In genomic region chr16:977096-977701, GRCh38 we compare ENCODE assay signal across 17 cellular contexts. TPM values are rescaled to one million over a fixed set of nuclear protein-coding genes. Genes with fewer than 3 reads are reported as not detected.
DNase-seq lines count a peak whose midpoint lies in the region; ATAC-seq and TF ChIP-seq lines count a peak whose summit lies in the region.
"Had no signal": no experiment of that assay in that cellular context is flagged by ENCODE, and none has a peak within 500 bp of the region (broad histone marks: within the 10 kb centered on the region; RNA-seq: fewer than 3 reads in every experiment).

No MANE protein-coding gene starts in this region.

- TF ChIP-seq CTCF in SK-N-SH (IDR thresholded peaks at IDR 0.05) (no peak), coronary artery (IDR thresholded peaks at IDR 0.05) (no peak), neural progenitor cell (IDR thresholded peaks at IDR 0.05) (no peak), suprapubic skin (IDR thresholded peaks at IDR 0.05) (no peak)

- no peaks in the 10 kb centered on the region for H3K9me3 Mint-ChIP-seq in neural progenitor cell
- H3K9me3 Mint-ChIP-seq: stimulated activated naive CD8-positive, alpha-beta T cell treated with anti-CD3 and anti-CD28 coated beads, Interleukin-15, Interleukin-2, amounts not matched to agents 100 ng/mL and 50 ng/mL, for 24 hours had no signal

- no peak for ATAC-seq in HG02678 (IDR thresholded peaks at IDR 0.05; ENCODE audit: unreplicated experiment)

- no peak overlapping the region for H2AFZ ChIP-seq in SK-N-SH (ENCODE audit: low read depth)
- no peak overlapping the region for H2AFZ ChIP-seq in neural progenitor cell (replicated peaks)

- H4K20me1 ChIP-seq in SK-N-SH (ENCODE audit: insufficient read depth) (0 out of 2 replicates have a peak, but pooled peaks cover 6% of the 10 kb centered on the region), neural progenitor cell (ENCODE audit: low read depth) (peaks cover 16% of the 10 kb centered on the region)

- no peak overlapping the region for H3K27ac ChIP-seq in SK-N-SH (ENCODE audit: low read depth in 2 of 2, low read length in 1 of 2)
- peak overlapping the region in 1 of 2 donors; percentile 78 for H3K27ac ChIP-seq in coronary artery
- no peak overlapping the region for H3K27ac ChIP-seq in neural progenitor cell
- H3K27ac ChIP-seq in suprapubic skin = peak overlapping the region; percentile 64
- H3K27ac ChIP-seq: BLaER1 treated with 17β-estradiol and CSF1 and Interleukin-3, amounts not matched to agents 10 nM and 100 nM; KMS-11 had no signal

- H3K27me3 Mint-ChIP-seq in neural progenitor cell (ENCODE audit: insufficient read depth, low read depth) = peaks cover 24% of the 10 kb centered on the region
- H3K27me3 Mint-ChIP-seq: stimulated activated naive CD8-positive, alpha-beta T cell treated with anti-CD3 and anti-CD28 coated beads, Interleukin-15, Interleukin-2, amounts not matched to agents 100 ng/mL and 50 ng/mL, for 24 hours had no signal

- H3K4me1 ChIP-seq in SK-N-SH (ENCODE audit: control insufficient read depth in 1 of 2, insufficient read depth in 2 of 2, low read depth in 1 of 2, low read length in 1 of 2) (no peaks in the 10 kb centered on the region), neural progenitor cell (peaks cover 21% of the 10 kb centered on the region), suprapubic skin (peaks cover 31% of the 10 kb centered on the region)

- TF ChIP-seq POLR2A in suprapubic skin (IDR thresholded peaks at IDR 0.05) = no peak

- no peaks in the 10 kb centered on the region for H3K79me2 ChIP-seq in SK-N-SH (ENCODE audit: insufficient read depth)
- H3K79me2 ChIP-seq in neural progenitor cell (ENCODE audit: low read depth) = no peaks in the 10 kb centered on the region

- H3K36me3 Mint-ChIP-seq in neural progenitor cell = no peaks in the 10 kb centered on the region

- H3K9me2 ChIP-seq in SK-N-SH = no peaks in the 10 kb centered on the region

- no peak overlapping the region for H3K9ac ChIP-seq in SK-N-SH
- H3K9ac ChIP-seq in neural progenitor cell = no peak overlapping the region
- H3K9ac ChIP-seq: BLaER1 treated with 17β-estradiol and CSF1 and Interleukin-3, amounts not matched to agents 10 nM and 100 nM; KMS-11 had no signal

- TF ChIP-seq RAD21 in SK-N-SH (IDR thresholded peaks at IDR 0.05; ENCODE audit: low read length) = no peak

- WGBS in SK-N-SH (ENCODE audit: low lambda C conversion rate) = 9% methylated on average over 18 of the region's 28 CpGs
- WGBS in suprapubic skin = 40% methylated on average over 11 of the region's 28 CpGs

- H3F3A ChIP-seq in SK-N-SH (replicated peaks; ENCODE audit: insufficient read depth) (no peaks in the 10 kb centered on the region), neural progenitor cell (ENCODE audit: low read depth) (peaks cover 29% of the 10 kb centered on the region)

- H3K27ac Mint-ChIP-seq in neural progenitor cell = peak overlapping the region; percentile 37
- H3K27ac Mint-ChIP-seq: stimulated activated naive CD8-positive, alpha-beta T cell treated with anti-CD3 and anti-CD28 coated beads, Interleukin-15, Interleukin-2, amounts not matched to agents 100 ng/mL and 50 ng/mL, for 24 hours had no signal

- H3K27me3 ChIP-seq in SK-N-SH (ENCODE audit: insufficient read depth) (peaks cover 89% of the 10 kb centered on the region), neural progenitor cell (peaks cover 43% of the 10 kb centered on the region), suprapubic skin (peaks cover 40% of the 10 kb centered on the region)

- peaks cover 25% of the 10 kb centered on the region for H3K4me1 Mint-ChIP-seq in neural progenitor cell

- no peak for TF ChIP-seq EP300 in SK-N-SH (IDR thresholded peaks at IDR 0.05; ENCODE audit: borderline replicate concordance in 1 of 2, low read depth in 1 of 2, low read length in 1 of 2)
- TF ChIP-seq EP300 in suprapubic skin (IDR thresholded peaks at IDR 0.05) = no peak

- no peak overlapping the region for H3K4me3 Mint-ChIP-seq in neural progenitor cell
- H3K4me3 Mint-ChIP-seq: stimulated activated naive CD8-positive, alpha-beta T cell treated with anti-CD3 and anti-CD28 coated beads, Interleukin-15, Interleukin-2, amounts not matched to agents 100 ng/mL and 50 ng/mL, for 24 hours had no signal

- POLR2A ChIA-PET in SK-N-SH (lab: Yijun Ruan, JAX) = no interaction called here

- H3K36me3 ChIP-seq in SK-N-SH (replicated peaks in 1 of 2; ENCODE audit: control insufficient read depth in 1 of 2, insufficient read depth in 2 of 2, low read length in 1 of 2) = no peaks in the 10 kb centered on the region
- no peaks in the 10 kb centered on the region for H3K36me3 ChIP-seq in neural progenitor cell
- H3K36me3 ChIP-seq in suprapubic skin = no peaks in the 10 kb centered on the region
- H3K36me3 ChIP-seq: BLaER1 treated with 17β-estradiol and CSF1 and Interleukin-3, amounts not matched to agents 10 nM and 100 nM had no signal

- H3K4me2 ChIP-seq in SK-N-SH = no peak overlapping the region
- no peak overlapping the region for H3K4me2 ChIP-seq in neural progenitor cell
- H3K4me2 ChIP-seq: KMS-11 had no signal

- no peak overlapping the region for H3K4me3 ChIP-seq in SK-N-SH (ENCODE audit: low read depth in 2 of 2, low read length in 1 of 2)
- peak overlapping the region; percentile 9 for H3K4me3 ChIP-seq in coronary artery
- no peak overlapping the region for H3K4me3 ChIP-seq in neural progenitor cell
- no peak overlapping the region for H3K4me3 ChIP-seq in suprapubic skin
- H3K4me3 ChIP-seq: BLaER1 treated with 17β-estradiol and CSF1 and Interleukin-3, amounts not matched to agents 10 nM and 100 nM; lung had no signal

- DNase-seq in SK-N-SH = peak; percentile 55
- DNase-seq in coronary artery (ENCODE audit: low spot score) = no peak
- no peak for DNase-seq in neural progenitor cell (ENCODE audit: low spot score)
- DNase-seq in suprapubic skin (ENCODE audit: low spot score in 2 of 2) = no peak
- DNase-seq in NCI-H82 (lab: John Stamatoyannopoulos, UW) = no peak
- no peak for DNase-seq in stimulated activated naive CD4-positive, alpha-beta T cell (lab: John Stamatoyannopoulos, UW)
- DNase-seq: central memory CD4-positive, alpha-beta T cell; DMS153; NCI-H1105; NCI-H226; SHP77 treated with DMSO at 0.1 percent for 48 hours; stimulated activated CD4-positive, alpha-beta T cell treated with anti-CD3 and anti-CD28 coated beads, Interleukin-12 subunit alpha, Interleukin-12 subunit beta, amount 100 ng/mL, for 4 hours had no signal

- CTCF ChIA-PET in SK-N-SH (lab: Yijun Ruan, JAX) = no interaction called here

- H3K9me3 ChIP-seq in SK-N-SH (no peaks in the 10 kb centered on the region), neural progenitor cell (ENCODE audit: low read depth) (no peaks in the 10 kb centered on the region), suprapubic skin (no peaks in the 10 kb centered on the region)
- H3K9me3 ChIP-seq: BLaER1 treated with 17β-estradiol and CSF1 and Interleukin-3, amounts not matched to agents 10 nM and 100 nM had no signal

TF ChIP-seq in SK-N-SH, 30 proteins besides CTCF, POLR2A, EP300 and RAD21:
- TF ChIP-seq GABPA (IDR thresholded peaks at IDR 0.05; ENCODE audit: low read depth) (no peak), JUND (IDR thresholded peaks at IDR 0.05) (no peak), TCF12 (IDR thresholded peaks at IDR 0.05) (no peak), CHD2 (IDR thresholded peaks at IDR 0.05; ENCODE audit: low read length, partially characterized antibody) (no peak), FOSL2 (IDR thresholded peaks at IDR 0.05; ENCODE audit: borderline replicate concordance, low read depth) (no peak), USF2 (IDR thresholded peaks at IDR 0.05; ENCODE audit: borderline replicate concordance, low read depth, low read length) (no peak), NFIC (IDR thresholded peaks at IDR 0.05; ENCODE audit: borderline replicate concordance) (no peak), RFX5 (IDR thresholded peaks at IDR 0.05; ENCODE audit: low read length) (no peak), FOXJ3 (CRISPR knock-in tag; IDR thresholded peaks at IDR 0.05) (no peak)
TF ChIP-seq in SK-N-SH: peak in this region for 0.

RNA-seq across cellular contexts. Expression of gene SOX8, which starts 4.4 kb away (rescaled TPM):
- not detected in 2 replicates for polyA plus RNA-seq in SK-N-SH (2012; rRNA removed)
- not detected in 2 replicates for polyA plus RNA-seq in SK-N-SH (2012; cell fraction: cytosol; rRNA removed)
- polyA plus RNA-seq in SK-N-SH (2012; cell fraction: nucleus; rRNA removed) = not detected in 2 replicates
- total RNA-seq in neural progenitor cell (ENCODE audit: low replicate concordance) (0.75 and 3.0 TPM in 2 replicates), suprapubic skin (10 to 100 TPM in 1 of 4 donors, 1 to 10 TPM in 3; 4.0 to 12.2 (median 7.3) TPM)

RNA-seq across cellular contexts. Expression of gene LMF1, which starts 6.4 kb away (rescaled TPM):
- 5.7 and 8.2 TPM in 2 replicates for polyA plus RNA-seq in SK-N-SH (2012; rRNA removed)
- polyA plus RNA-seq in SK-N-SH (2012; cell fraction: cytosol; rRNA removed) = 3.0 and 5.1 TPM in 2 replicates
- 22.6 and 22.9 TPM in 2 replicates for polyA plus RNA-seq in SK-N-SH (2012; cell fraction: nucleus; rRNA removed)
- total RNA-seq in neural progenitor cell (ENCODE audit: low replicate concordance) (3.4 and 26.8 TPM in 2 replicates), suprapubic skin (100 to 1,000 TPM in 1 of 4 donors, 10 to 100 TPM in 3; 32.1 to 117 (median 38.0) TPM)
